ENCODE assay signal across 9 cellular contexts in the genomic region with DNA sequence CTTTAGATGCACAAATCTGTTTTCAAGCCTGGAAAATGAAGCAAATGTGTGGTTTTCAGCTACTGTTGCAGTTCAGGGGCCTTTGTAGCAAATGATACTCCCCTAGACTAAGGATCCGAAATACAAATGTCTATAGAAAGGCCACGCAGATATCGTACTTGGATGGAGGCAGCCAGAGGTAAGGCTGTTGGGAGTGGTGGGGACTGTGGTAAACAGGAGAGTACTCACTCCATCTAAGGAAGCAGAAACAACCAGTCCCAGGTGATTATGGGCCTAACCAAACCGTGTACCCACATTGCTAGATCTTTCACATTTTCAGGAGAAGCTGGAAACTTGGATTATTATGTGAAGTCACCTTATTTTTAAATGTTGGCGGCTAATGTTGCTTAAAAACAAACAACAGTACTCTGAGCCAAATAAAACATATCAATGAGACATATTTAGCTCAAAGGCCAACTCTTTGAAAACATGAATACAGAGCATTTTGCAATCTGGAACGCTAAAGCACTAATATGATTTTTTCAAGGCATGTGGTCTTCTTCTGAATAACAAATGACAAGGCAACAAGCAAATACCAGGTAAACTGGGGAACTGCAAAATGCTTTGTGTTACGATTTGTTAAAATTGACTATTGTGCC.
DNase-seq lines count a peak whose midpoint lies in the region; ATAC-seq and TF ChIP-seq lines count a peak whose summit lies in the region.
"Had no signal": no experiment of that assay in that cellular context is flagged by ENCODE, and none has a peak within 500 bp of the region (broad histone marks: within the 10 kb centered on the region; RNA-seq: fewer than 3 reads in every experiment).

No MANE protein-coding gene starts in this region.

- intact Hi-C loops in dorsolateral prefrontal cortex (cut with DNase I): loop anchor here (1.0 to 10.0 kb wide), 6 partner anchors 83 to 221 kb away; partner anchors contain the start of genes DHX40 (in 2 of the 2) and GDPD1 (in 2 of the 2)
- intact Hi-C loops in gastrocnemius medialis (cut with DNase I; ENCODE audit: low total_unique reads): no loop called here

- TF ChIP-seq POLR2A in gastrocnemius medialis (IDR thresholded peaks at IDR 0.05): no peak

- no peaks in the 10 kb centered on the region for H3K36me3 ChIP-seq in GM23248 (ENCODE audit: low read depth)
- H3K36me3 ChIP-seq in MM.1S (replicated peaks; ENCODE audit: insufficient read depth, low read length): no peaks in the 10 kb centered on the region
- H3K36me3 ChIP-seq in gastrocnemius medialis: no peaks in the 10 kb centered on the region

- H3F3A ChIP-seq in GM23248 (ENCODE audit: insufficient read depth) (0 out of 2 replicates have a peak, but pooled peaks cover 5% of the 10 kb centered on the region), MM.1S (ENCODE audit: insufficient read depth, low read length) (0 out of 2 replicates have a peak, but pooled peaks cover 7% of the 10 kb centered on the region)

- H3K9ac ChIP-seq in GM23248 (peak overlapping the region; percentile 49; the same call in 1 of the 2 replicates), MM.1S (ENCODE audit: low read length) (no peak overlapping the region)

- H3K4me3 ChIP-seq in GM23248 (no peak overlapping the region), MM.1S (ENCODE audit: low read length) (no peak overlapping the region), dorsolateral prefrontal cortex (peak overlapping the region in 8 of 59 donors; percentile 5 to 51 (median 26)), gastrocnemius medialis (no peak overlapping the region)
- H3K4me3 ChIP-seq: K562 had no signal

- H3K4me1 ChIP-seq in GM23248 (ENCODE audit: insufficient read depth) (peaks cover 17% of the 10 kb centered on the region), MM.1S (ENCODE audit: low read length) (peaks cover 15% of the 10 kb centered on the region), gastrocnemius medialis (peaks cover 14 to 36% of the 10 kb centered on the region in 2 donors)

- H3K4me2 ChIP-seq in GM23248 (ENCODE audit: unreplicated experiment): no peak overlapping the region
- H3K4me2 ChIP-seq in MM.1S (ENCODE audit: low read depth, low read length): peak overlapping the region; percentile 59; the same call in 1 of the 2 replicates

- H3K9me2 ChIP-seq in GM23248 (ENCODE audit: insufficient read depth) (no peaks in the 10 kb centered on the region), MM.1S (replicated peaks; ENCODE audit: insufficient read depth, low read length) (no peaks in the 10 kb centered on the region)

- 70 to 72% methylated on average over 7 of the region's 7 CpGs for WGBS in GM23248 (ENCODE audit: low coverage in 1 of 2, low lambda C conversion rate in 2 of 2, missing lambda C conversion rate in 2 of 2), 2 experiments

- DNase-seq in GM23248 (no peak), MM.1S (no peak), dorsolateral prefrontal cortex (no peak), gastrocnemius medialis (no peak), ACHN (no peak), NCI-H1436 treated with DMSO at 0.1 percent for 48 hours (lab: John Stamatoyannopoulos, UW) (no peak)

- peak overlapping the region; percentile 91 for H2AFZ ChIP-seq in GM23248
- H2AFZ ChIP-seq in MM.1S (ENCODE audit: low read length): peak overlapping the region; percentile 80; the same call in 1 of the 2 replicates

- no peaks in the 10 kb centered on the region for H3K27me3 ChIP-seq in GM23248 (replicated peaks; ENCODE audit: insufficient read depth)
- H3K27me3 ChIP-seq in MM.1S (replicated peaks; ENCODE audit: insufficient read depth, low read length): no peaks in the 10 kb centered on the region
- no peaks in the 10 kb centered on the region for H3K27me3 ChIP-seq in dorsolateral prefrontal cortex
- H3K27me3 ChIP-seq in gastrocnemius medialis: no peaks in the 10 kb centered on the region

- no peaks in the 10 kb centered on the region for H4K20me1 ChIP-seq in GM23248 (ENCODE audit: insufficient read depth)
- no peaks in the 10 kb centered on the region for H4K20me1 ChIP-seq in MM.1S (ENCODE audit: insufficient read depth, low read length)

- no peak for TF ChIP-seq CTCF in MM.1S (IDR thresholded peaks at IDR 0.05; ENCODE audit: low read length)
- TF ChIP-seq CTCF in dorsolateral prefrontal cortex (IDR thresholded peaks at IDR 0.05 in 54 of 56, conservative IDR thresholded peaks at IDR 0.05 in 2 of 56; ENCODE audit: low read depth in 1 of 56, partially characterized antibody in 56 of 56): peak in 1 of 56 donors; percentile 4
- TF ChIP-seq CTCF in gastrocnemius medialis (IDR thresholded peaks at IDR 0.05 in 4 of 5, conservative IDR thresholded peaks at IDR 0.05 in 1 of 5): no peak

- in situ Hi-C loops in GM23248 (cut with MboI) (no loop called here), gastrocnemius medialis (cut with MboI; ENCODE audit: low sequenced_read_pairs in 4 of 4) (loop anchor here in 2 of 4 donors (5.0 kb wide), 2 partner anchors 114 to 129 kb away; no protein-coding TSS in a partner anchor), ACHN (cut with HindIII; ENCODE audit: low pct_ligation_motif_present, low pct_unique_long_range_greater_than_20kb, low sequenced_read_pairs) (loop anchor here (25.0 kb wide), 1 partner anchor 104 kb away; the partner anchor contains the start of gene YPEL2)

- H3K79me2 ChIP-seq in GM23248 (ENCODE audit: insufficient read depth) (no peaks in the 10 kb centered on the region), MM.1S (ENCODE audit: low read length) (no peaks in the 10 kb centered on the region)

- ATAC-seq in gastrocnemius medialis (no peak), GM18873 (IDR thresholded peaks at IDR 0.05; ENCODE audit: low FRiP score, unreplicated experiment) (no peak)

- no peaks in the 10 kb centered on the region for H3K9me3 ChIP-seq in GM23248 (ENCODE audit: low read depth)
- H3K9me3 ChIP-seq in MM.1S (replicated peaks; ENCODE audit: insufficient read depth, low read length): no peaks in the 10 kb centered on the region
- H3K9me3 ChIP-seq in gastrocnemius medialis: no peaks in the 10 kb centered on the region

- H3K27ac ChIP-seq in GM23248: no peak overlapping the region
- H3K27ac ChIP-seq in MM.1S (ENCODE audit: low read length): no peak overlapping the region
- H3K27ac ChIP-seq in dorsolateral prefrontal cortex: peak overlapping the region in 57 of 59 donors; percentile 4 to 90 (median 73)
- H3K27ac ChIP-seq in gastrocnemius medialis: peak overlapping the region; percentile 27 to 65 (median 57)
- H3K27ac ChIP-seq: VCaP had no signal

Comparison
In these comparisons a context has a peak if more than half of its experiments do, and no peak if none do; other contexts are left out.
1. H3K27ac ChIP-seq: peak in dorsolateral prefrontal cortex (57 of 59) and gastrocnemius medialis (4 of 4); none in GM23248 (single experiment) and MM.1S (single experiment).